ENCODE assay signal across 1 cellular context in genomic region chr11:18588297-18589252, GRCh38.
TF ChIP-seq lines count a peak whose summit lies in the region.

TSS of gene UEVLD (minus strand) at chr11:18588734. CDS start at chr11:18588654, 80 bp downstream.

TF ChIP-seq in HepG2, 621 proteins besides CTCF, POLR2A, EP300 and RAD21 (continued from another document and continues in another):
- peak; percentile 71; the same call in 1 of the 2 replicates for TF ChIP-seq NFAT5 (CRISPR knock-in tag; IDR thresholded peaks at IDR 0.05)
- no peak for TF ChIP-seq CEBPZ (IDR thresholded peaks at IDR 0.05; ENCODE audit: low read length)
- TF ChIP-seq TAF1 (CRISPR knock-in tag; IDR thresholded peaks at IDR 0.05): peak; percentile 76
- peak; percentile 91; the same call in 1 of the 2 replicates for TF ChIP-seq ZSCAN29 (CRISPR knock-in tag; conservative IDR thresholded peaks at IDR 0.05)
- peak; percentile 91 for TF ChIP-seq GATAD1 (CRISPR knock-in tag; IDR thresholded peaks at IDR 0.05)
- no peak for TF ChIP-seq BCLAF1 (IDR thresholded peaks at IDR 0.05)
- peak; percentile 75 for TF ChIP-seq GATAD2A (CRISPR knock-in tag; IDR thresholded peaks at IDR 0.05)
- TF ChIP-seq ZNF598 (CRISPR knock-in tag; IDR thresholded peaks at IDR 0.05; ENCODE audit: borderline replicate concordance): peak; percentile 95
- peak; percentile 74; the same call in 1 of the 2 replicates for TF ChIP-seq ZFP37 (CRISPR knock-in tag; IDR thresholded peaks at IDR 0.05; ENCODE audit: borderline replicate concordance)
- no peak for TF ChIP-seq SOX13 (IDR thresholded peaks at IDR 0.05)
- peak in 1 of 2 experiments; percentile 64; a peak in 1 of 4 replicates for TF ChIP-seq SOX13 (CRISPR knock-in tag; conservative IDR thresholded peaks at IDR 0.05 in 1 of 2, IDR thresholded peaks at IDR 0.05 in 1 of 2)
- peak; percentile 95 for TF ChIP-seq KLF12 (CRISPR knock-in tag; IDR thresholded peaks at IDR 0.05; ENCODE audit: borderline replicate concordance)
- TF ChIP-seq ZBTB7A (CRISPR knock-in tag; IDR thresholded peaks at IDR 0.05): no peak
- TF ChIP-seq PAXIP1 (CRISPR knock-in tag; conservative IDR thresholded peaks at IDR 0.05): peak; percentile 54
- TF ChIP-seq DR1 (CRISPR knock-in tag; IDR thresholded peaks at IDR 0.05): peak; percentile 40; the same call in 1 of the 2 replicates
- peak; percentile 81 for TF ChIP-seq ZNF772 (CRISPR knock-in tag; IDR thresholded peaks at IDR 0.05)
- TF ChIP-seq TFE3 (CRISPR knock-in tag; IDR thresholded peaks at IDR 0.05): no peak
- peak; percentile 82 for TF ChIP-seq IRF2 (CRISPR knock-in tag; IDR thresholded peaks at IDR 0.05)
- TF ChIP-seq KMT2A (CRISPR knock-in tag; IDR thresholded peaks at IDR 0.05): peak; percentile 97
- peak; percentile 94 for TF ChIP-seq PHF20 (CRISPR knock-in tag; IDR thresholded peaks at IDR 0.05)
- peak; percentile 22; the same call in 1 of the 2 replicates for TF ChIP-seq HBP1 (CRISPR knock-in tag; IDR thresholded peaks at IDR 0.05; ENCODE audit: low read depth)
- no peak for TF ChIP-seq SRF (IDR thresholded peaks at IDR 0.05; ENCODE audit: low read depth, low read length)
- peak; percentile 87; the same call in 1 of the 2 replicates for TF ChIP-seq YEATS2 (CRISPR knock-in tag; IDR thresholded peaks at IDR 0.05; ENCODE audit: borderline replicate concordance)
- TF ChIP-seq ZNF792 (CRISPR knock-in tag; IDR thresholded peaks at IDR 0.05): peak; percentile 79; the same call in 1 of the 2 replicates
- peak; percentile 98 for TF ChIP-seq THAP7 (CRISPR knock-in tag; IDR thresholded peaks at IDR 0.05)
- TF ChIP-seq ZNF281 (CRISPR knock-in tag; IDR thresholded peaks at IDR 0.05; ENCODE audit: borderline replicate concordance): 0 out of 2 replicates have a peak, but pooled peaks have one; percentile 9
- peak; percentile 42 for TF ChIP-seq DBP (CRISPR knock-in tag; IDR thresholded peaks at IDR 0.05; ENCODE audit: not compliant biosample characterization)
- peak; percentile 95 for TF ChIP-seq ZFY (CRISPR knock-in tag; IDR thresholded peaks at IDR 0.05)
- no peak; the same call in 1 of the 2 replicates for TF ChIP-seq ZNF776 (CRISPR knock-in tag; IDR thresholded peaks at IDR 0.05)
